In genomic region chr6:88952065-88952704, GRCh38 we compare ENCODE assay signal across 24 cellular contexts. TPM values are rescaled to one million over a fixed set of nuclear protein-coding genes. Genes with fewer than 3 reads are reported as not detected.
A peak's percentile ranks its signal among the peaks of the same experiment; 100 is the strongest.
DNase-seq lines count a peak whose midpoint lies in the region; ATAC-seq and TF ChIP-seq lines count a peak whose summit lies in the region.
"Had no signal": no experiment of that assay in that cellular context is flagged by ENCODE, and none has a peak within 500 bp of the region (broad histone marks: within the 10 kb centered on the region; RNA-seq: fewer than 3 reads in every experiment).

No MANE protein-coding gene starts in this region.

- no peak overlapping the region for H3K23ac ChIP-seq in IMR-90 (ENCODE audit: low read depth, low read length)

- H3K27ac ChIP-seq in IMR-90 (ENCODE audit: insufficient read depth, low read length) (no peak overlapping the region), stomach (no peak overlapping the region), ovary (no peak overlapping the region)
- H3K27ac ChIP-seq: RWPE1, tibial artery had no signal

- H3K14ac ChIP-seq in IMR-90 (replicated peaks; ENCODE audit: low read depth, low read length): no peak overlapping the region

- no peak for TF ChIP-seq RAD21 in IMR-90 (IDR thresholded peaks at IDR 0.05; ENCODE audit: low read length)

- H4K91ac ChIP-seq in IMR-90 (ENCODE audit: insufficient read depth, low read depth, low read length): no peak overlapping the region

- intact Hi-C loops in IMR-90 (cut with micrococcal nuclease): no loop called here
- intact Hi-C loops in stomach (cut with DNase I; ENCODE audit: low total_unique reads): no loop called here
- intact Hi-C loops in ovary (cut with DNase I): no loop called here

- H3K79me1 ChIP-seq in IMR-90 (ENCODE audit: low read depth in 1 of 2, low read length in 2 of 2): peaks cover 15 to 25% of the 10 kb centered on the region in 2 experiments; a peak in 3 of 4 replicates

- H3K4me2 ChIP-seq in IMR-90 (ENCODE audit: low read depth, low read length): no peak overlapping the region
- H3K4me2 ChIP-seq: smooth muscle cell had no signal

- WGBS in IMR-90 (ENCODE audit: extremely low coverage in 2 of 2, insufficient read length in 1 of 2), 2 experiments: no CpG with 5 or more reads among the region's 1 CpG
- WGBS in stomach, 5 donors: 87 to 100% (median 100%) methylated on average over 1 of the region's 1 CpG
- 96 to 100% (median 100%) methylated on average over 1 of the region's 1 CpG for WGBS in ovary, 3 donors

- no peak for TF ChIP-seq POLR2A in IMR-90 (IDR thresholded peaks at IDR 0.05; ENCODE audit: low read depth, low read length)
- no peak for TF ChIP-seq POLR2A in stomach (IDR thresholded peaks at IDR 0.05)
- TF ChIP-seq POLR2A in ovary (IDR thresholded peaks at IDR 0.05): no peak

- no peak overlapping the region for H4K8ac ChIP-seq in IMR-90 (ENCODE audit: low read depth in 2 of 2, low read length in 2 of 2)

- BruUV-seq in IMR-90 (replicated peaks; lab: Mats Ljungman, UMichigan): no TSS peak

- no peak overlapping the region for H2AFZ ChIP-seq in IMR-90 (replicated peaks; ENCODE audit: low read length, poor library complexity)

- H3K56ac ChIP-seq in IMR-90 (ENCODE audit: extremely low read depth, insufficient read depth, low read length): no peak overlapping the region

- H4K20me1 ChIP-seq in IMR-90 (ENCODE audit: insufficient read depth, low read length): peaks cover 11% of the 10 kb centered on the region; the same call in 1 of the 2 replicates

- CTCF ChIA-PET in IMR-90 (lab: Yijun Ruan, JAX): interaction anchor here (1.1 kb wide), 1 partner anchor 10 kb away, joined by 3 read pairs; no protein-coding TSS in a partner anchor

- H3K4me1 ChIP-seq in IMR-90 (ENCODE audit: control insufficient read depth, insufficient read depth, low read length) (no peaks in the 10 kb centered on the region), stomach (no peaks in the 10 kb centered on the region), ovary (ENCODE audit: insufficient read depth) (no peaks in the 10 kb centered on the region)
- H3K4me1 ChIP-seq: tibial artery had no signal

- TF ChIP-seq EP300 in stomach (IDR thresholded peaks at IDR 0.05): no peak
- TF ChIP-seq EP300 in ovary (IDR thresholded peaks at IDR 0.05): no peak

- H2AK9ac ChIP-seq in IMR-90 (replicated peaks; ENCODE audit: low read depth, low read length, poor library complexity): no peak overlapping the region

- POLR2A ChIA-PET in IMR-90 (lab: Charles Lee; ENCODE audit: unreplicated experiment): no interaction called here

- in situ Hi-C loops in IMR-90 (cut with MboI; ENCODE audit: low sequenced_read_pairs): no loop called here
- in situ Hi-C loops in astrocyte of the spinal cord (cut with HindIII; ENCODE audit: low sequenced_read_pairs): no loop called here

- H3K9me1 ChIP-seq in IMR-90 (ENCODE audit: insufficient read depth, low read length): no peaks in the 10 kb centered on the region

- H2BK15ac ChIP-seq in IMR-90 (ENCODE audit: low read depth, low read length): no peak overlapping the region

- no peak overlapping the region for H3K9ac ChIP-seq in IMR-90 (ENCODE audit: low read depth, low read length)

- no peak overlapping the region for H3K4ac ChIP-seq in IMR-90 (ENCODE audit: low read depth, low read length)

- no peak overlapping the region for H3K18ac ChIP-seq in IMR-90 (ENCODE audit: low read depth, low read length)

- no peak for ATAC-seq in IMR-90 (ENCODE audit: low read depth)
- no peak for ATAC-seq in HG02973 (IDR thresholded peaks at IDR 0.05; ENCODE audit: unreplicated experiment)
- no peak for ATAC-seq in HG02981 (IDR thresholded peaks at IDR 0.05; ENCODE audit: unreplicated experiment)
- ATAC-seq: left ventricle myocardium superior; mucosa of descending colon; stimulated activated naive CD8-positive, alpha-beta T cell treated with anti-CD3 and anti-CD28 coated beads, Interleukin-15, Interleukin-2, amounts not matched to agents 100 U/mL and 50 U/mL, for 24 hours had no signal

- H3K9me3 ChIP-seq in IMR-90 (ENCODE audit: control insufficient read depth, insufficient read depth, low read length) (peaks cover 6% of the 10 kb centered on the region), stomach (peaks cover 0 to 27% (median 12%) of the 10 kb centered on the region in 4 donors), ovary (peaks cover 0 to 5% of the 10 kb centered on the region in 2 donors)

- H2BK120ac ChIP-seq in IMR-90 (ENCODE audit: low read depth, low read length): no peak overlapping the region

- TF ChIP-seq CTCF in IMR-90 (conservative IDR thresholded peaks at IDR 0.05; ENCODE audit: low read depth, low read length) (no peak), astrocyte of the spinal cord (IDR thresholded peaks at IDR 0.05; ENCODE audit: low read depth, low read length) (no peak), stomach (IDR thresholded peaks at IDR 0.05) (no peak), ovary (IDR thresholded peaks at IDR 0.05) (no peak)

- H2BK5ac ChIP-seq in IMR-90 (ENCODE audit: low read depth, low read length, poor library complexity, severe bottlenecking): no peak overlapping the region

- DNase-seq in EL: peak; percentile 39
- peak; percentile 20 for DNase-seq in IMR-90
- peak; percentile 5 for DNase-seq in astrocyte of the spinal cord (ENCODE audit: low read depth, low spot score)
- peak; percentile 32 for DNase-seq in glomerular visceral epithelial cell (ENCODE audit: extremely low spot score)
- no peak for DNase-seq in stomach
- no peak for DNase-seq in ovary
- DNase-seq: activated CD4-positive, alpha-beta T cell treated with anti-CD3 and anti-CD28 coated beads for 1 hour; activated naive CD4-positive, alpha-beta T cell treated with anti-CD3 and anti-CD28 coated beads, Interleukin-2, amount 50 U/mL, for 16 hours; activated T-cell treated with anti-CD3 and anti-CD28 coated beads, Interleukin-2, amount 50 U/mL, for 48 hours; aorta; CD4-positive, alpha-beta memory T cell; DMS79 treated with DMSO at 0.1 percent for 48 hours; HCEC 1CT; immature natural killer cell; left ventricle myocardium superior; mucosa of descending colon; NCI-H1694; stimulated activated CD4-positive, alpha-beta T cell treated with anti-CD3 and anti-CD28 coated beads, Interleukin-2, amount 100 ng/mL, for 48 hours; stimulated activated naive CD8-positive, alpha-beta T cell treated with anti-CD3 and anti-CD28 coated beads, Interleukin-15, Interleukin-2, amounts not matched to agents 100 U/mL and 50 U/mL, for 24 hours; tibial artery had no signal

- H2AK5ac ChIP-seq in IMR-90 (ENCODE audit: low read depth, low read length): no peak overlapping the region

- dilution Hi-C loops in IMR-90 (cut with HindIII; ENCODE audit: low sequenced_read_pairs, unreplicated experiment): no loop called here

- H3K4me3 ChIP-seq in IMR-90 (ENCODE audit: insufficient read depth, low read depth, low read length) (no peak overlapping the region), astrocyte of the spinal cord (ENCODE audit: low read depth, low read length) (no peak overlapping the region), stomach (no peak overlapping the region), ovary (no peak overlapping the region)
- H3K4me3 ChIP-seq: mucosa of descending colon, smooth muscle cell, tibial artery had no signal

- no peaks in the 10 kb centered on the region for H3K27me3 ChIP-seq in IMR-90 (ENCODE audit: control insufficient read depth, insufficient read depth, low read length)
- H3K27me3 ChIP-seq in stomach: no peaks in the 10 kb centered on the region
- H3K27me3 ChIP-seq in ovary: no peaks in the 10 kb centered on the region
- H3K27me3 ChIP-seq: tibial artery had no signal

- H3K36me3 ChIP-seq in IMR-90 (ENCODE audit: control insufficient read depth, insufficient read depth, low read length): 0 out of 2 replicates have a peak, but pooled peaks cover 1% of the 10 kb centered on the region
- peaks cover 0 to 6% (median 0%) of the 10 kb centered on the region in 4 donors for H3K36me3 ChIP-seq in stomach
- H3K36me3 ChIP-seq in ovary: no peaks in the 10 kb centered on the region
- H3K36me3 ChIP-seq: tibial artery had no signal

- H4K5ac ChIP-seq in IMR-90 (ENCODE audit: low read depth, low read length): no peak overlapping the region

- no peak overlapping the region for H2BK20ac ChIP-seq in IMR-90 (ENCODE audit: low read depth, low read length)

TF ChIP-seq in IMR-90, 13 proteins besides CTCF, POLR2A, EP300 and RAD21:
- TF ChIP-seq USF2 (IDR thresholded peaks at IDR 0.05; ENCODE audit: low read depth, low read length) (no peak), RFX5 (IDR thresholded peaks at IDR 0.05; ENCODE audit: low read depth, low read length) (no peak), SMC3 (IDR thresholded peaks at IDR 0.05; ENCODE audit: low read depth, low read length) (no peak), CHD1 (IDR thresholded peaks at IDR 0.05; ENCODE audit: low read depth, low read length) (no peak), ELK1 (IDR thresholded peaks at IDR 0.05; ENCODE audit: borderline replicate concordance, low read depth, low read length) (no peak), BHLHE40 (IDR thresholded peaks at IDR 0.05; ENCODE audit: low read depth, low read length) (no peak)

RNA-seq across cellular contexts. Expression of gene RNGTT, which starts 11.2 kb away (rescaled TPM):
- total RNA-seq in IMR-90 (2012; rRNA removed) (21.7 and 42.8 TPM in 2 replicates), stomach (10 to 100 TPM in 3 of 5 donors, 1 to 10 TPM in 2; 1.8 to 31.6 (median 12.1) TPM), ovary (10 to 100 TPM in 6 of 7 donors, 1 to 10 TPM in 1; 9.5 to 17.9 (median 11.6) TPM)
- polyA plus RNA-seq in IMR-90 (2012; rRNA removed) (4.7 and 5.4 TPM in 2 replicates), stomach (1 to 10 TPM; 2.7 to 3.7 (median 3.4) TPM), ovary (1 to 10 TPM; 3.9 to 7.7 TPM)
- 0.95 and 2.2 TPM in 2 replicates for polyA plus RNA-seq in IMR-90 (2012; cell fraction: cytosol; rRNA removed)
- polyA plus RNA-seq in IMR-90 (2012; cell fraction: nucleus; rRNA removed; ENCODE audit: low replicate concordance): 0.72 and 3.9 TPM in 2 replicates

Comparison
In these comparisons a context has a peak if more than half of its experiments do, and no peak if none do; other contexts are left out.
1. DNase-seq: peak in EL (single experiment), IMR-90 (single experiment), astrocyte of the spinal cord (single experiment) and glomerular visceral epithelial cell (single experiment); none in stomach (single experiment) and ovary (0 of 5).